Comparison of ENCODE assay signal across 21 cellular contexts in genomic region chr21:34843562-34843961, GRCh38.
A peak's percentile ranks its signal among the peaks of the same experiment; 100 is the strongest.
DNase-seq lines count a peak whose midpoint lies in the region; ATAC-seq and TF ChIP-seq lines count a peak whose summit lies in the region.
"Had no signal": no experiment of that assay in that cellular context is flagged by ENCODE, and none has a peak within 500 bp of the region (broad histone marks: within the 10 kb centered on the region; RNA-seq: fewer than 3 reads in every experiment).

No MANE protein-coding gene starts in this region.

- no peaks in the 10 kb centered on the region for H3K36me3 ChIP-seq in thyroid gland
- H3K36me3 ChIP-seq: pancreas, transverse colon had no signal

- intact Hi-C loops in thyroid gland (cut with DNase I): no loop called here

- no peaks in the 10 kb centered on the region for H3K36me3 Mint-ChIP-seq in brain

- peaks cover 33 to 51% of the 10 kb centered on the region in 2 donors for H3K4me1 ChIP-seq in thyroid gland

- ATAC-seq in GM18870 (IDR thresholded peaks at IDR 0.05; ENCODE audit: unreplicated experiment): no peak
- ATAC-seq: activated naive CD8-positive, alpha-beta T cell treated with anti-CD3 and anti-CD28 coated beads, Interleukin-2, amount 50 U/mL, for 24 hours; effector memory CD8-positive, alpha-beta T cell had no signal

- peaks cover 11% of the 10 kb centered on the region for H3K27me3 Mint-ChIP-seq in brain
- H3K27me3 Mint-ChIP-seq: activated naive CD8-positive, alpha-beta T cell treated with anti-CD3 and anti-CD28 coated beads, Interleukin-2, amount 50 U/mL, for 24 hours; central memory CD8-positive, alpha-beta T cell; effector memory CD8-positive, alpha-beta T cell had no signal

- H3K27ac Mint-ChIP-seq in brain: peak overlapping the region in 3 of 5 experiments; percentile 5 to 6 (median 6)
- H3K27ac Mint-ChIP-seq: activated naive CD8-positive, alpha-beta T cell treated with anti-CD3 and anti-CD28 coated beads, Interleukin-2, amount 50 U/mL, for 24 hours; GM23338 had no signal

- no peak overlapping the region for H3K4me3 ChIP-seq in thyroid gland (replicated peaks in 1 of 3)
- H3K4me3 ChIP-seq: GM23338, pancreas, skin epidermis, transverse colon had no signal

- WGBS in thyroid gland, 2 donors: 31 to 37% methylated on average over 9 of the region's 9 CpGs

- peak; percentile 53 for DNase-seq in activated CD8-positive, alpha-beta memory T cell treated with anti-CD3 and anti-CD28 coated beads for 24 hours
- DNase-seq in activated CD8-positive, alpha-beta memory T cell treated with anti-CD3 and anti-CD28 coated beads, Interleukin-2, amount 50 U/mL, for 4 hours: no peak
- DNase-seq in myocyte (ENCODE audit: low read depth) (peak; percentile 88), thyroid gland (peak; percentile 57 to 66), NCI-H1436 (lab: John Stamatoyannopoulos, UW) (no peak), pons (ENCODE audit: low spot score) (no peak)
- DNase-seq: activated CD4-positive, alpha-beta T cell treated with anti-CD3 and anti-CD28 coated beads, Interleukin-2, amount 50 U/mL, for 4 hours; activated naive CD8-positive, alpha-beta T cell treated with anti-CD3 and anti-CD28 coated beads, Interleukin-2, amount 50 U/mL, for 24 hours; C1 segment of cervical spinal cord; effector memory CD8-positive, alpha-beta T cell; hypothalamus; NCI-H1436 treated with DMSO at 0.1 percent for 48 hours; NCI-H226; pancreas; stimulated activated CD4-positive, alpha-beta T cell treated with anti-CD3 and anti-CD28 coated beads, Interleukin-4, amount 100 ng/mL, for 24 hours; transverse colon had no signal

- TF ChIP-seq POLR2A in thyroid gland (IDR thresholded peaks at IDR 0.05): no peak

- peak overlapping the region in 1 of 5 experiments; percentile 14 for H3K4me3 Mint-ChIP-seq in brain
- H3K4me3 Mint-ChIP-seq: activated naive CD8-positive, alpha-beta T cell treated with anti-CD3 and anti-CD28 coated beads, Interleukin-2, amount 50 U/mL, for 24 hours; central memory CD8-positive, alpha-beta T cell; effector memory CD8-positive, alpha-beta T cell; GM23338 had no signal

- H3K4me1 Mint-ChIP-seq in brain: peaks cover 39% of the 10 kb centered on the region

- no peaks in the 10 kb centered on the region for H3K9me3 Mint-ChIP-seq in brain
- H3K9me3 Mint-ChIP-seq: activated naive CD8-positive, alpha-beta T cell treated with anti-CD3 and anti-CD28 coated beads, Interleukin-2, amount 50 U/mL, for 24 hours; central memory CD8-positive, alpha-beta T cell; effector memory CD8-positive, alpha-beta T cell; GM23338 had no signal

- H3K27ac ChIP-seq in thyroid gland: peak overlapping the region in 2 of 3 donors; percentile 16 to 72

- H3K9me3 ChIP-seq in thyroid gland: no peaks in the 10 kb centered on the region
- H3K9me3 ChIP-seq: pancreas, transverse colon had no signal

- H3K27me3 ChIP-seq in thyroid gland: no peaks in the 10 kb centered on the region
- H3K27me3 ChIP-seq: pancreas, transverse colon had no signal

- TF ChIP-seq CTCF in brain (conservative IDR thresholded peaks at IDR 0.05): no peak
- TF ChIP-seq CTCF in thyroid gland (IDR thresholded peaks at IDR 0.05): no peak

Comparison
In these comparisons a context has a peak if more than half of its experiments do, and no peak if none do; other contexts are left out.
1. DNase-seq: peak in activated CD8-positive, alpha-beta memory T cell treated with anti-CD3 and anti-CD28 coated beads for 24 hours (single experiment), myocyte (single experiment) and thyroid gland (2 of 2); none in activated CD8-positive, alpha-beta memory T cell treated with anti-CD3 and anti-CD28 coated beads, Interleukin-2, amount 50 U/mL, for 4 hours (single experiment), NCI-H1436 (single experiment) and pons (single experiment).